Comparison of ENCODE assay signal across 8 cellular contexts in genomic region chr4:57442834-57443291, GRCh38.
A peak's percentile ranks its signal among the peaks of the same experiment; 100 is the strongest.
DNase-seq lines count a peak whose midpoint lies in the region; ATAC-seq and TF ChIP-seq lines count a peak whose summit lies in the region.

No MANE protein-coding gene starts in this region.

- peak; percentile 65 for TF ChIP-seq CTCF in cardiac fibroblast (IDR thresholded peaks at IDR 0.05; ENCODE audit: low read depth, low read length)

- ATAC-seq in GM21717 (IDR thresholded peaks at IDR 0.05; ENCODE audit: unreplicated experiment) (peak; percentile 75), left lobe of liver (peak; percentile 91), GM21619 (IDR thresholded peaks at IDR 0.05; ENCODE audit: unreplicated experiment) (no peak), GM19035 (IDR thresholded peaks at IDR 0.05; ENCODE audit: unreplicated experiment) (no peak)

- H3K4me3 ChIP-seq in cardiac fibroblast (replicated peaks in 1 of 2; ENCODE audit: low read depth in 2 of 2, low read length in 2 of 2): no peak overlapping the region

- DNase-seq in DMS 273 (lab: John Stamatoyannopoulos, UW; ENCODE audit: unreplicated experiment): peak; percentile 69
- peak; percentile 2 for DNase-seq in NCI-H345 treated with DMSO at 0.1 percent for 48 hours (lab: John Stamatoyannopoulos, UW; ENCODE audit: unreplicated experiment)
- peak; percentile 44 to 48 for DNase-seq in cardiac fibroblast (ENCODE audit: low read depth in 2 of 2)
- DNase-seq in left lobe of liver (ENCODE audit: low spot score): peak; percentile 56
- DNase-seq in activated CD4-positive, CD25-positive, alpha-beta regulatory T cell (lab: John Stamatoyannopoulos, UW): no peak

Comparison
In these comparisons a context has a peak if more than half of its experiments do, and no peak if none do; other contexts are left out.
1. DNase-seq: peak in DMS 273 (single experiment), NCI-H345 treated with DMSO at 0.1 percent for 48 hours (single experiment), cardiac fibroblast (2 of 2) and left lobe of liver (single experiment); none in activated CD4-positive, CD25-positive, alpha-beta regulatory T cell (0 of 4).
2. ATAC-seq: peak in GM21717 (single experiment) and left lobe of liver (single experiment); none in GM21619 (single experiment) and GM19035 (single experiment).